8 cellular contexts compared by ENCODE assay signal in genomic region chr11:47917643-47918369, GRCh38.
A peak's percentile ranks its signal among the peaks of the same experiment; 100 is the strongest.
DNase-seq lines count a peak whose midpoint lies in the region; ATAC-seq and TF ChIP-seq lines count a peak whose summit lies in the region.

No MANE protein-coding gene starts in this region.

- no peaks in the 10 kb centered on the region for H3K79me2 ChIP-seq in OCI-LY3 (ENCODE audit: low read length)

- no peaks in the 10 kb centered on the region for H4K20me1 ChIP-seq in OCI-LY3 (ENCODE audit: insufficient read depth, low read length)

- peak overlapping the region; percentile 42 for H3K9ac ChIP-seq in OCI-LY3 (ENCODE audit: low read length)

- peak overlapping the region; percentile 64 for H3K4me2 ChIP-seq in OCI-LY3 (ENCODE audit: low read length)

- in situ Hi-C loops in GM13976 (cut with MboI; ENCODE audit: low sequenced_read_pairs, unreplicated experiment), result no loop called here

- H3K4me3 ChIP-seq in OCI-LY3 (ENCODE audit: low read length) (peak overlapping the region; percentile 47), epithelial cell of esophagus (ENCODE audit: low read length) (no peak overlapping the region)

- H3K27me3 ChIP-seq in OCI-LY3 (ENCODE audit: low read depth, low read length), result no peaks in the 10 kb centered on the region

- TF ChIP-seq CTCF in OCI-LY3 (IDR thresholded peaks at IDR 0.05; ENCODE audit: low read depth, low read length) (no peak), epithelial cell of esophagus (IDR thresholded peaks at IDR 0.05; ENCODE audit: insufficient read depth, low read depth, low read length, missing control alignments) (no peak), GM13976 (IDR thresholded peaks at IDR 0.05; ENCODE audit: borderline replicate concordance, control extremely low read depth, extremely low read depth, insufficient read depth, missing control alignments) (no peak)

- DNase-seq in DMS153 treated with DMSO at 0.1 percent for 48 hours (lab: John Stamatoyannopoulos, UW; ENCODE audit: unreplicated experiment) (peak; percentile 91), epithelial cell of esophagus (ENCODE audit: low read depth) (peak; percentile 40), midbrain (lab: John Stamatoyannopoulos, UW) (peak; percentile 6), GM13976 (ENCODE audit: low spot score) (no peak)
- DNase-seq in activated naive CD4-positive, alpha-beta T cell treated with Interleukin-2 at 50 U/mL for 16 hours, result no peak

- TF ChIP-seq RAD21 in Ishikawa (IDR thresholded peaks at IDR 0.05; ENCODE audit: low read depth), result no peak

- H3K9me3 ChIP-seq in OCI-LY3 (ENCODE audit: insufficient read depth, low read length), result no peaks in the 10 kb centered on the region

- H3K4me1 ChIP-seq in OCI-LY3 (ENCODE audit: low read length), result peaks cover 69% of the 10 kb centered on the region

- H3K36me3 ChIP-seq in OCI-LY3 (replicated peaks; ENCODE audit: low read depth, low read length), result no peaks in the 10 kb centered on the region

- H2AFZ ChIP-seq in OCI-LY3 (ENCODE audit: low read depth, low read length), result peak overlapping the region; percentile 43; the same call in 1 of the 2 replicates

- 0 out of 2 replicates have a peak overlapping the region, but pooled peaks have one; percentile 17 for H3K27ac ChIP-seq in OCI-LY3 (ENCODE audit: low read length)

- no peak for ATAC-seq in GM21825 (IDR thresholded peaks at IDR 0.05; ENCODE audit: unreplicated experiment)

- TF ChIP-seq EP300 in Ishikawa (IDR thresholded peaks at IDR 0.05; ENCODE audit: borderline replicate concordance), result no peak

TF ChIP-seq in Ishikawa, 13 proteins besides CTCF, POLR2A, EP300 and RAD21:
- TF ChIP-seq USF1 (IDR thresholded peaks at IDR 0.05) (peak; percentile 93), TCF12 (IDR thresholded peaks at IDR 0.05; ENCODE audit: low read depth) (no peak)

Comparison
In these comparisons a context has a peak if more than half of its experiments do, and no peak if none do; other contexts are left out.
1. DNase-seq: peak in DMS153 treated with DMSO at 0.1 percent for 48 hours (single experiment), epithelial cell of esophagus (single experiment) and midbrain (single experiment); none in activated naive CD4-positive, alpha-beta T cell treated with Interleukin-2 at 50 U/mL for 16 hours (single experiment) and GM13976 (single experiment).